8 cellular contexts compared by ENCODE assay signal in the genomic region with DNA sequence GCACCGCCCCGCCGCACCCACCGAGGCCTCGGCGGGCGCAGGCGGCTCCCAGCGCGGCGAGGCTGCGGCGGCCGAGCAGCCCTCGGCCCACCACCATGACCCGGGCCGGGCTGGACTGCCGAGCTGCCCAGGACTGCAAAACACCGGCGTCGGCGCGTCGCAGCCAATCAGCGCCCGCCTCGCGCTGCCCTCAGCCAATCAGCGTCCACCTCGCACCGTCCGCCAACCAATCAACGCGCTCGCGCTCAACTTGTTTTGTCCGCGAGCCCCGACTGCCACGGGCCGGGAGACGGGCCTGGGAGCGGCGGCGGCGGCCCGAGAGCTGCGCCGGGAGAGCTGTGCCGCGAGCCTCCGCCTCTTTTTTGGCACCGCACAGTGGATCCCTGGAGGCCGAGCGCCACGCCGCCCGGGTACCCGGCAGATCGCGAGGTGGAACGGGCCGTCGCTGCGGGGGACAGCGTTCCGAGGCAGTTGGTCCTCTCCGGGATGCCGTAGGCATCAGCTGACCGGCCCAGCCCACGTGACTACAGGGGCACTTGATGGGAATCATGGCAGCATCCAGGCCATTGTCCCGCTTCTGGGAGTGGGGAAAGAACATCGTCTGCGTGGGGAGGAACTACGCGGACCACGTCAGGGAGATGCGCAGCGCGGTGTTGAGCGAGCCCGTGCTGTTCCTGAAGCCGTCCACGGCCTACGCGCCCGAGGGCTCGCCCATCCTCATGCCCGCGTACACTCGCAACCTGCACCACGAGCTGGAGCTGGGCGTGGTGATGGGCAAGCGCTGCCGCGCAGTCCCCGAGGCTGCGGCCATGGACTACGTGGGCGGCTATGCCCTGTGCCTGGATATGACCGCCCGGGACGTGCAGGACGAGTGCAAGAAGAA. TPM values are rescaled to one million over a fixed set of nuclear protein-coding genes. Genes with fewer than 3 reads are reported as not detected.
A peak's percentile ranks its signal among the peaks of the same experiment; 100 is the strongest.
DNase-seq lines count a peak whose midpoint lies in the region; ATAC-seq lines count a peak whose summit lies in the region.

A gene (plus strand): TSS at position 516 of the 883 bp plus-strand sequence. CDS start 33 bp downstream, at position 549.
A gene (minus strand): TSS at position 135 of the 883 bp plus-strand sequence. CDS start 38 bp downstream, at position 97.

- peak within 1 kb of the TSS; percentile 95 for H3K4me3 Mint-ChIP-seq in memory B cell

- ATAC-seq in GM21367 (IDR thresholded peaks at IDR 0.05; ENCODE audit: unreplicated experiment), result peak; percentile 67
- ATAC-seq in memory B cell (ENCODE audit: low read depth), result peak; percentile 83

- no peaks in the 10 kb centered on the region for H3K9me3 Mint-ChIP-seq in memory B cell

- no peaks in the 10 kb centered on the region for H3K36me3 Mint-ChIP-seq in memory B cell

- DNase-seq in COLO829 (ENCODE audit: low spot score), result peak; percentile 95
- DNase-seq in HT1080 (ENCODE audit: low read depth), result peak; percentile 96
- peak; percentile 83 to 92 for DNase-seq in NOMO-1 (lab: John Stamatoyannopoulos, UW; ENCODE audit: unreplicated experiment in 2 of 2)
- DNase-seq in effector CD8-positive, alpha-beta T cell (lab: John Stamatoyannopoulos, UW), result peak; percentile 80
- peak; percentile 90 to 92 for DNase-seq in memory B cell (ENCODE audit: low spot score in 2 of 2)
- peak; percentile 84 for DNase-seq in stimulated activated CD8-positive, alpha-beta memory T cell treated with anti-CD3 and anti-CD28 coated beads, Interleukin-12 subunit alpha, Interleukin-12 subunit beta, amount 100 ng/mL, for 1 hour (ENCODE audit: low read depth)

- POLR2A ChIA-PET in activated CD8-positive, alpha-beta memory T cell treated with anti-CD3 and anti-CD28 coated beads for 36 hours (lab: Charles Lee), result interaction anchor here (0.6 to 1.8 kb wide), 3 partner anchors 44 to 138 kb away, joined by 3 to 10 read pairs (median 5); a partner anchor contains a TSS

- peak within 1 kb of the TSS; percentile 90 for H3K27ac Mint-ChIP-seq in memory B cell

- CTCF ChIA-PET in activated CD8-positive, alpha-beta memory T cell treated with anti-CD3 and anti-CD28 coated beads for 36 hours (lab: Charles Lee), result interaction anchor here (0.7 to 1.2 kb wide), 4 partner anchors 10 to 102 kb away, joined by 3 to 4 read pairs (median 4); a partner anchor contains a TSS

- H3K27me3 Mint-ChIP-seq in memory B cell, result no peaks in the 10 kb centered on the region

- H3K4me1 Mint-ChIP-seq in memory B cell, result peaks cover 21% of the 10 kb centered on the region

RNA-seq across cellular contexts. Expression of the first gene that starts in this region (rescaled TPM):
- 78.8 and 81.1 TPM in 2 replicates for total RNA-seq in HT1080 (2014; rRNA removed; shearing (Covaris generic))
- 31.7 and 32.0 TPM in 2 replicates for polyA plus RNA-seq in HT1080 (2015; cell fraction: cytosol; rRNA removed)
- 12.2 and 17.7 TPM in 2 replicates for polyA plus RNA-seq in HT1080 (2015; cell fraction: nucleus; rRNA removed)
- 10 to 100 TPM; 18.7 to 20.7 TPM for total RNA-seq in activated CD8-positive, alpha-beta memory T cell treated with anti-CD3 and anti-CD28 coated beads for 36 hours

RNA-seq across cellular contexts. Expression of the second gene that starts in this region (rescaled TPM):
- total RNA-seq in HT1080 (2014; rRNA removed; shearing (Covaris generic)), result 35.9 and 45.7 TPM in 2 replicates
- polyA plus RNA-seq in HT1080 (2015; cell fraction: cytosol; rRNA removed), result 50.5 and 68.8 TPM in 2 replicates
- polyA plus RNA-seq in HT1080 (2015; cell fraction: nucleus; rRNA removed), result 29.3 and 34.2 TPM in 2 replicates
- total RNA-seq in activated CD8-positive, alpha-beta memory T cell treated with anti-CD3 and anti-CD28 coated beads for 36 hours, result 10 to 100 TPM; 34.4 to 35.8 TPM

Comparison
In these comparisons a context has a peak if more than half of its experiments do, and no peak if none do; other contexts are left out.
1. Peak in every context shown above with its lines: DNase-seq and ATAC-seq.